In the genomic region with DNA sequence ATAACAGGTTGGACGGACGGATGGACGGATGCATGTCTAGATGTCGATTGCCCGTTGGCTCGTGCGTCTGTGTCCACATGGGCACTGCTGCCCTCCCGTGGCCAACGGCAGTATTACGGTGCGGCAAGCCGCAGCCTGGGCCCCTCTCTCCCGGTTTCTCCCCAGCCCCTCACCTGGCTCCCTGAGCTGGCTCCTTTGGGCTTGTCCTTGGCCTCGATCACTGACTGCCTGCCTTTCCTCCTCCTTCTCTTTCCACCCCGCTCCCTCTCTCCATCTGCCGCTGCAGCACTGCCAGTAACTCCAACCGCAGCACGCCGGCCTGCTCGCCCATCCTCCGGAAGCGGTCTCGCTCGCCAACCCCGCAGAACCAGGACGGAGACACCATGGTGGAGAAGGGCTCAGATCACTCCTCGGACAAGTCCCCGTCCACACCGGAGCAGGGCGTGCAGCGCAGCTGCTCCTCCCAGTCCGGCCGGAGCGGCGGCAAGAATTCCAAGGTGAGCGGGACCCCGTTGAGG, we compare ENCODE assay signal across 8 cellular contexts.
DNase-seq lines count a peak whose midpoint lies in the region; ATAC-seq and TF ChIP-seq lines count a peak whose summit lies in the region.

No MANE protein-coding gene starts in this region.

- no peaks in the 10 kb centered on the region for H3K9me3 ChIP-seq in gastroesophageal sphincter
- no peaks in the 10 kb centered on the region for H3K9me3 ChIP-seq in parathyroid adenoma (ENCODE audit: control insufficient read depth, low read length)

- no peaks in the 10 kb centered on the region for H3K36me3 ChIP-seq in gastroesophageal sphincter
- no peaks in the 10 kb centered on the region for H3K36me3 ChIP-seq in parathyroid adenoma (ENCODE audit: control insufficient read depth, insufficient read depth, low read length)

- no peak overlapping the region for H3K27ac Mint-ChIP-seq in activated naive CD4-positive, alpha-beta T cell treated with anti-CD3 and anti-CD28 coated beads, Interleukin-2, amount 10 ng/mL, durations not matched to agents 7 days and 5 days

- no peak overlapping the region for H2AFZ ChIP-seq in parathyroid adenoma

- in situ Hi-C loops in SK-MEL-5 (cut with HindIII; ENCODE audit: low pct_unique_long_range_greater_than_20kb, low sequenced_read_pairs), result no loop called here

- no peak overlapping the region for H3K4me2 ChIP-seq in parathyroid adenoma (ENCODE audit: low read length)

- no peak overlapping the region for H3K9ac ChIP-seq in parathyroid adenoma

- no peak overlapping the region for H3K27ac ChIP-seq in gastroesophageal sphincter
- H3K27ac ChIP-seq in parathyroid adenoma, result no peak overlapping the region

- H3K27me3 ChIP-seq in gastroesophageal sphincter, result peaks cover 37% of the 10 kb centered on the region
- H3K27me3 ChIP-seq in parathyroid adenoma (ENCODE audit: control insufficient read depth, insufficient read depth, low read length), result no peaks in the 10 kb centered on the region

- H3K4me3 Mint-ChIP-seq in activated naive CD4-positive, alpha-beta T cell treated with anti-CD3 and anti-CD28 coated beads, Interleukin-2, amount 10 ng/mL, durations not matched to agents 7 days and 5 days, result no peak overlapping the region

- no peaks in the 10 kb centered on the region for H3K79me2 ChIP-seq in parathyroid adenoma

- peak; percentile 87 for DNase-seq in Ammon's horn (ENCODE audit: low spot score)
- DNase-seq in SK-MEL-5 (ENCODE audit: low read depth, low spot score), result peak; percentile 45
- peak; percentile 72 for DNase-seq in activated naive CD4-positive, alpha-beta T cell treated with anti-CD3 and anti-CD28 coated beads, Interleukin-2, amount 10 ng/mL, durations not matched to agents 7 days and 5 days
- peak; percentile 70 for DNase-seq in ureter (ENCODE audit: low spot score)

- CTCF ChIA-PET in activated naive CD4-positive, alpha-beta T cell treated with anti-CD3 and anti-CD28 coated beads, Interleukin-2, amount 10 ng/mL, durations not matched to agents 7 days and 5 days (lab: Charles Lee), result interaction anchor here (0.7 to 1.5 kb wide), 17 partner anchors 8 to 277 kb away, joined by 3 to 15 read pairs (median 4); no protein-coding TSS in a partner anchor

- WGBS in gastroesophageal sphincter (ENCODE audit: low coverage in 1 of 2), 2 donors, result 6 to 8% methylated on average over 3 to 15 of the region's 37 CpGs

- no peaks in the 10 kb centered on the region for H3K9me3 Mint-ChIP-seq in activated naive CD4-positive, alpha-beta T cell treated with anti-CD3 and anti-CD28 coated beads, Interleukin-2, amount 10 ng/mL, durations not matched to agents 7 days and 5 days

- no peak for TF ChIP-seq POLR2A in gastroesophageal sphincter (IDR thresholded peaks at IDR 0.05)

- TF ChIP-seq EP300 in gastroesophageal sphincter (IDR thresholded peaks at IDR 0.05), result no peak

- ATAC-seq in GM18858 (IDR thresholded peaks at IDR 0.05; ENCODE audit: unreplicated experiment) (peak; percentile 54), HG03521 (IDR thresholded peaks at IDR 0.05; ENCODE audit: unreplicated experiment) (peak; percentile 44), gastroesophageal sphincter (peak; percentile 53)

- H3K4me1 Mint-ChIP-seq in activated naive CD4-positive, alpha-beta T cell treated with anti-CD3 and anti-CD28 coated beads, Interleukin-2, amount 10 ng/mL, durations not matched to agents 7 days and 5 days, result peaks cover 18% of the 10 kb centered on the region

- peak in 3 of 4 experiments; percentile 67 to 94 (median 79) for TF ChIP-seq CTCF in gastroesophageal sphincter (IDR thresholded peaks at IDR 0.05)
- peak; percentile 69 for TF ChIP-seq CTCF in parathyroid adenoma (IDR thresholded peaks at IDR 0.05)

- H3K36me3 Mint-ChIP-seq in activated naive CD4-positive, alpha-beta T cell treated with anti-CD3 and anti-CD28 coated beads, Interleukin-2, amount 10 ng/mL, durations not matched to agents 7 days and 5 days, result no peaks in the 10 kb centered on the region

- H3K4me3 ChIP-seq in gastroesophageal sphincter, result no peak overlapping the region
- no peak overlapping the region for H3K4me3 ChIP-seq in parathyroid adenoma (ENCODE audit: low read depth, low read length)

- H3K4me1 ChIP-seq in gastroesophageal sphincter (peaks cover 0 to 12% (median 0%) of the 10 kb centered on the region in 3 donors), parathyroid adenoma (no peaks in the 10 kb centered on the region)

- H3K27me3 Mint-ChIP-seq in activated naive CD4-positive, alpha-beta T cell treated with anti-CD3 and anti-CD28 coated beads, Interleukin-2, amount 10 ng/mL, durations not matched to agents 7 days and 5 days, result no peaks in the 10 kb centered on the region
